In genomic region chr4:118032691-118033090, GRCh38 we compare ENCODE assay signal across 8 cellular contexts. TPM values are rescaled to one million over a fixed set of nuclear protein-coding genes. Genes with fewer than 3 reads are reported as not detected.
DNase-seq lines count a peak whose midpoint lies in the region; ATAC-seq and TF ChIP-seq lines count a peak whose summit lies in the region.

No MANE protein-coding gene starts in this region.

- H3K27me3 Mint-ChIP-seq in chondrocyte (ENCODE audit: low read depth), result no peaks in the 10 kb centered on the region

- TF ChIP-seq CTCF in chondrocyte (IDR thresholded peaks at IDR 0.05), result no peak
- no peak for TF ChIP-seq CTCF in prostate gland (IDR thresholded peaks at IDR 0.05)

- H3K4me1 Mint-ChIP-seq in chondrocyte (ENCODE audit: low read depth), result peaks cover 13% of the 10 kb centered on the region

- no peak overlapping the region for H3K27ac ChIP-seq in prostate gland

- H3K4me3 Mint-ChIP-seq in chondrocyte (ENCODE audit: unreplicated experiment), result peak overlapping the region; percentile 75

- peak overlapping the region in 1 of 2 donors; percentile 28 for H3K4me3 ChIP-seq in prostate gland

- in situ Hi-C loops in G401 (cut with HindIII; ENCODE audit: low sequenced_read_pairs), result no loop called here

- DNase-seq in G401 (ENCODE audit: low spot score), result peak; percentile 73
- DNase-seq in LHCN-M2 (ENCODE audit: low read depth), result peak; percentile 2
- DNase-seq in chondrocyte (ENCODE audit: low spot score), result no peak
- DNase-seq in occipital lobe (lab: John Stamatoyannopoulos, UW), result peak; percentile 4
- no peak for DNase-seq in SKM-1 treated with dmso at 0.1 percent for 144 hours (lab: John Stamatoyannopoulos, UW; ENCODE audit: unreplicated experiment)
- DNase-seq in prostate gland (ENCODE audit: low spot score), result no peak

- H3K36me3 ChIP-seq in prostate gland, result no peaks in the 10 kb centered on the region

- TF ChIP-seq POLR2A in prostate gland (IDR thresholded peaks at IDR 0.05), result no peak

- 69% methylated on average over 2 of the region's 2 CpGs for WGBS in prostate gland

- no peak overlapping the region for H3K27ac Mint-ChIP-seq in chondrocyte (ENCODE audit: unreplicated experiment)

- H3K9me3 ChIP-seq in prostate gland, result no peaks in the 10 kb centered on the region

- H3K9me3 Mint-ChIP-seq in chondrocyte (ENCODE audit: low read depth), result no peaks in the 10 kb centered on the region

- H3K36me3 Mint-ChIP-seq in chondrocyte (ENCODE audit: low read depth), result no peaks in the 10 kb centered on the region

- no peak for ATAC-seq in HG03565 (IDR thresholded peaks at IDR 0.05; ENCODE audit: unreplicated experiment)
- ATAC-seq in GM21723 (IDR thresholded peaks at IDR 0.05; ENCODE audit: unreplicated experiment), result no peak

- intact Hi-C loops in prostate gland (cut with DNase I), result no loop called here

- no peaks in the 10 kb centered on the region for H3K27me3 ChIP-seq in prostate gland (replicated peaks; ENCODE audit: insufficient read depth)

- no peaks in the 10 kb centered on the region for H3K4me1 ChIP-seq in prostate gland (replicated peaks)

RNA-seq across cellular contexts. Expression of gene NDST3, which starts 1.6 kb away (rescaled TPM):
- not detected in 2 replicates for total RNA-seq in G401 (2014; rRNA removed; shearing (Covaris generic))
- total RNA-seq in LHCN-M2 (2014; rRNA removed) (not detected in 2 replicates), chondrocyte (1.2 to 1.7 TPM (median 1.3 TPM) in 3 replicates), occipital lobe (39.3 TPM), prostate gland (under 1 TPM in 1 of 2 donors, not detected in 1; 0.05 TPM)
- polyA plus RNA-seq in LHCN-M2 (2012), result not detected

Comparison
In these comparisons a context has a peak if more than half of its experiments do, and no peak if none do; other contexts are left out.
1. DNase-seq: peak in G401 (single experiment), LHCN-M2 (single experiment) and occipital lobe (single experiment); none in chondrocyte (single experiment), SKM-1 treated with dmso at 0.1 percent for 144 hours (single experiment) and prostate gland (single experiment).
2. RNA of gene NDST3, which starts 1.6 kb away (total RNA-seq): 39.3 TPM in occipital lobe (single experiment); 1.2 to 1.7 TPM in chondrocyte, 0.05 TPM in prostate gland, not detected in G401 and not detected in LHCN-M2; every median in the first group is over 10 times any median in the second.